ENCODE assay signal across 1 cellular context in genomic region chr10:1216576-1217236, GRCh38.
TF ChIP-seq lines count a peak whose summit lies in the region.

No MANE protein-coding gene starts in this region.

TF ChIP-seq in H1, 55 proteins besides CTCF, POLR2A, EP300 and RAD21:
- TF ChIP-seq MAFK (IDR thresholded peaks at IDR 0.05; ENCODE audit: low read depth, low read length): no peak
- TF ChIP-seq MAX (IDR thresholded peaks at IDR 0.05): no peak
- no peak for TF ChIP-seq CTBP2 (IDR thresholded peaks at IDR 0.05; ENCODE audit: borderline replicate concordance, insufficient read depth, insufficient read length, low read length)
- TF ChIP-seq EGR1 (IDR thresholded peaks at IDR 0.05; ENCODE audit: borderline replicate concordance, low read depth, low read length): no peak
- no peak for TF ChIP-seq CBX5 (IDR thresholded peaks at IDR 0.05; ENCODE audit: low read depth, low read length)
- TF ChIP-seq KDM1A (IDR thresholded peaks at IDR 0.05; ENCODE audit: borderline replicate concordance, low read length): no peak
- TF ChIP-seq RXRA (IDR thresholded peaks at IDR 0.05; ENCODE audit: insufficient read depth, low read depth, low read length): no peak
- no peak for TF ChIP-seq SIN3A (conservative IDR thresholded peaks at IDR 0.05 in 1 of 2, IDR thresholded peaks at IDR 0.05 in 1 of 2; ENCODE audit: low read depth in 1 of 2, low read length in 2 of 2)
- TF ChIP-seq GTF2F1 (IDR thresholded peaks at IDR 0.05; ENCODE audit: borderline replicate concordance, low read depth, low read length): no peak
- TF ChIP-seq SAP30 (IDR thresholded peaks at IDR 0.05; ENCODE audit: insufficient read depth, insufficient replicate concordance, low read length): no peak
- no peak for TF ChIP-seq CEBPB (IDR thresholded peaks at IDR 0.05; ENCODE audit: low read depth, low read length)
TF ChIP-seq in H1: peak in this region for 0.
